24 cellular contexts compared by ENCODE assay signal in the genomic region with DNA sequence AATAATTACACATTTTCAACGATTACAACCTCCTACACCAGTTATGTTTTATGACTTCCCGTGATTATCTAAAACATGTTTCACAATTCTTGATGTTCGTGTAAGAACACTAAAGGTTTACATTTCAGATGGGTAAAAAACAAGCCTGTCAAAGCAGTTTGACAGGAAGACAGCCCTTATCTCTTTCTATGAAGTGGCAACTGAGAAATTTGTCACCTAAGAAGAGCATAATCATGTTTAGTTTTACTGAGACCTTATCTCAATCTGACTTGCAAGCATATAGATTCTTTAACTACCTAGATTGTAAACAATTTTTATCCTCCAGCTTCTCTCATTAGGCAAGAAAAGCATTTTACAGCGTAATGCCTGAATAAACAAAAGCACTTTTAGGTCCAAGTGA.
DNase-seq lines count a peak whose midpoint lies in the region; ATAC-seq and TF ChIP-seq lines count a peak whose summit lies in the region.
"Had no signal": no experiment of that assay in that cellular context is flagged by ENCODE, and none has a peak within 500 bp of the region (broad histone marks: within the 10 kb centered on the region; RNA-seq: fewer than 3 reads in every experiment).

No MANE protein-coding gene starts in this region.

- H4K20me1 ChIP-seq in Loucy (ENCODE audit: insufficient read depth, low read length, poor library complexity, severe bottlenecking) (no peaks in the 10 kb centered on the region), smooth muscle cell (ENCODE audit: low read depth) (no peaks in the 10 kb centered on the region)

- 41% methylated on average over 4 of the region's 4 CpGs for WGBS in smooth muscle cell (ENCODE audit: low lambda C conversion rate)
- WGBS in right cardiac atrium: 50% methylated on average over 4 of the region's 4 CpGs

- DNase-seq in NOMO-1 treated with DMSO at 0.1 percent for 48 hours (lab: John Stamatoyannopoulos, UW; ENCODE audit: unreplicated experiment) (peak; percentile 38), NOMO-1 treated with dmso at 0.1 percent for 144 hours (lab: John Stamatoyannopoulos, UW; ENCODE audit: unreplicated experiment) (no peak), fibroblast of villous mesenchyme (ENCODE audit: low read depth) (peak; percentile 16), smooth muscle cell (lab: John Stamatoyannopoulos, UW; ENCODE audit: unreplicated experiment) (no peak), right cardiac atrium (no peak), SJCRH30 (no peak)
- DNase-seq: DMS79, HFFc6, MM.1S, NCI-H1048, NCI-H1436 treated with DMSO at 0.1 percent for 48 hours, NCI-H1930, NCI-H2171, NCI-H345, NCI-H526, PC-9, SHP77 treated with DMSO at 0.1 percent for 48 hours, SK-N-SH had no signal

- H3K9ac ChIP-seq in Loucy (ENCODE audit: low read depth, low read length, poor library complexity, severe bottlenecking) (no peak overlapping the region), smooth muscle cell (ENCODE audit: low read depth) (no peak overlapping the region)
- H3K9ac ChIP-seq: KMS-11, SK-N-SH had no signal

- no peaks in the 10 kb centered on the region for H3K9me2 ChIP-seq in Loucy (replicated peaks; ENCODE audit: low read depth, low read length)
- H3K9me2 ChIP-seq: SK-N-SH had no signal

- H3K79me2 ChIP-seq in Loucy (ENCODE audit: insufficient read depth, low read length) (no peaks in the 10 kb centered on the region), smooth muscle cell (ENCODE audit: low read depth) (no peaks in the 10 kb centered on the region)

- no peak for ATAC-seq in HG02970 (IDR thresholded peaks at IDR 0.05; ENCODE audit: low FRiP score, unreplicated experiment)
- ATAC-seq in right cardiac atrium: no peak
- ATAC-seq: HepG2 had no signal

- no peaks in the 10 kb centered on the region for H3K27me3 ChIP-seq in Loucy (ENCODE audit: insufficient read depth, low read length, poor library complexity, severe bottlenecking)
- peaks cover 7% of the 10 kb centered on the region for H3K27me3 ChIP-seq in smooth muscle cell (ENCODE audit: low read depth)
- H3K27me3 ChIP-seq in right cardiac atrium (ENCODE audit: control insufficient read depth, insufficient read depth): no peaks in the 10 kb centered on the region
- no peaks in the 10 kb centered on the region; the same call in 1 of the 2 replicates for H3K27me3 ChIP-seq in SJCRH30

- H3K9me3 ChIP-seq in Loucy (ENCODE audit: insufficient read depth, low read depth, low read length): no peaks in the 10 kb centered on the region
- H3K9me3 ChIP-seq in smooth muscle cell (replicated peaks; ENCODE audit: low read depth): no peaks in the 10 kb centered on the region
- no peaks in the 10 kb centered on the region for H3K9me3 ChIP-seq in right cardiac atrium (ENCODE audit: control insufficient read depth, low read length)
- H3K9me3 ChIP-seq in SJCRH30 (replicated peaks): peaks cover 3% of the 10 kb centered on the region; the same call in 1 of the 2 replicates
- H3K9me3 ChIP-seq: SK-N-SH had no signal

- H3K4me2 ChIP-seq in Loucy (ENCODE audit: low read depth, low read length, poor library complexity, severe bottlenecking) (peak overlapping the region; percentile 34), smooth muscle cell (peak overlapping the region; percentile 29)
- H3K4me2 ChIP-seq: KMS-11, PC-9, SK-N-SH had no signal

- intact Hi-C loops in right cardiac atrium (cut with DNase I): no loop called here

- peaks cover 8% of the 10 kb centered on the region for H3K4me1 ChIP-seq in Loucy (ENCODE audit: insufficient read depth, low read length, poor library complexity, severe bottlenecking)
- H3K4me1 ChIP-seq in smooth muscle cell (ENCODE audit: low read depth): no peaks in the 10 kb centered on the region
- no peaks in the 10 kb centered on the region for H3K4me1 ChIP-seq in right cardiac atrium (ENCODE audit: control insufficient read depth, insufficient read depth, low read length)
- H3K4me1 ChIP-seq in SJCRH30: no peaks in the 10 kb centered on the region

- no peak for TF ChIP-seq CTCF in Loucy (conservative IDR thresholded peaks at IDR 0.05; ENCODE audit: low read length)
- TF ChIP-seq CTCF in fibroblast of villous mesenchyme (IDR thresholded peaks at IDR 0.05; ENCODE audit: insufficient read depth, low read depth, low read length): no peak
- TF ChIP-seq CTCF in smooth muscle cell (IDR thresholded peaks at IDR 0.05; ENCODE audit: borderline replicate concordance, insufficient read depth, poor library complexity, severe bottlenecking): no peak

- H3F3A ChIP-seq in Loucy (ENCODE audit: low read depth) (no peaks in the 10 kb centered on the region), smooth muscle cell (ENCODE audit: low read depth) (no peaks in the 10 kb centered on the region)

- H3K27ac ChIP-seq in smooth muscle cell (ENCODE audit: low read depth): no peak overlapping the region
- H3K27ac ChIP-seq in right cardiac atrium (ENCODE audit: low read length): no peak overlapping the region
- H3K27ac ChIP-seq in SJCRH30: no peak overlapping the region
- H3K27ac ChIP-seq: C4-2B, KMS-11, PC-9, RWPE1 had no signal

- H2AFZ ChIP-seq in Loucy (ENCODE audit: low read length) (no peak overlapping the region), smooth muscle cell (ENCODE audit: low read depth) (no peak overlapping the region)
- H2AFZ ChIP-seq: PC-9 had no signal

- H3K36me3 ChIP-seq in Loucy (ENCODE audit: insufficient read depth, low read length): no peaks in the 10 kb centered on the region
- no peaks in the 10 kb centered on the region for H3K36me3 ChIP-seq in smooth muscle cell (ENCODE audit: low read depth)
- H3K36me3 ChIP-seq in SJCRH30: no peaks in the 10 kb centered on the region

- no peak overlapping the region for H3K4me3 ChIP-seq in Loucy (ENCODE audit: low read length, poor library complexity, severe bottlenecking)
- H3K4me3 ChIP-seq in fibroblast of villous mesenchyme (ENCODE audit: low read depth, low read length): no peak overlapping the region
- H3K4me3 ChIP-seq in smooth muscle cell: no peak overlapping the region
- H3K4me3 ChIP-seq in right cardiac atrium (ENCODE audit: low read length): no peak overlapping the region
- no peak overlapping the region for H3K4me3 ChIP-seq in SJCRH30
- H3K4me3 ChIP-seq: PC-9 had no signal

Comparison
In these comparisons a context has a peak if more than half of its experiments do, and no peak if none do; other contexts are left out.
1. DNase-seq: peak in NOMO-1 treated with DMSO at 0.1 percent for 48 hours (single experiment) and fibroblast of villous mesenchyme (single experiment); none in NOMO-1 treated with dmso at 0.1 percent for 144 hours (single experiment), smooth muscle cell (single experiment), right cardiac atrium (0 of 3) and SJCRH30 (0 of 2).